ENCODE assay signal across 8 cellular contexts in genomic region chrX:154367474-154368308, GRCh38. TPM values are rescaled to one million over a fixed set of nuclear protein-coding genes. Genes with fewer than 3 reads are reported as not detected.
DNase-seq lines count a peak whose midpoint lies in the region; ATAC-seq, FAIRE-seq and TF ChIP-seq lines count a peak whose summit lies in the region.

No MANE protein-coding gene starts in this region.

- H2AFZ ChIP-seq in smooth muscle cell (ENCODE audit: low read depth), result no peak overlapping the region

- peak overlapping the region; percentile 95 for H3K4me3 Mint-ChIP-seq in activated T-helper 1 cell treated with anti-CD3 and anti-CD28 coated beads, Interleukin-12 subunit alpha, Interleukin-12 subunit beta, Interleukin-2, Interleukin-4 antibody, amounts not matched to agents 30 ng/mL and 10 ng/mL and 1 ng/mL, durations not matched to agents 14 hours and 24 hours and 36 hours

- no peak for DNase-seq in activated T-helper 1 cell treated with anti-CD3 and anti-CD28 coated beads, Interleukin-12 subunit alpha, Interleukin-12 subunit beta, Interleukin-2, Interleukin-4 antibody, amounts not matched to agents 30 ng/mL and 10 ng/mL and 1 ng/mL, durations not matched to agents 14 hours and 24 hours and 36 hours (ENCODE audit: low spot score)
- no peak for DNase-seq in right cardiac atrium
- DNase-seq in smooth muscle cell (lab: John Stamatoyannopoulos, UW; ENCODE audit: unreplicated experiment), result no peak
- no peak for DNase-seq in medulla oblongata (ENCODE audit: extremely low spot score)
- DNase-seq in head of caudate nucleus, result no peak
- no peak for DNase-seq in NCI-H2196 (lab: John Stamatoyannopoulos, UW; ENCODE audit: unreplicated experiment)
- DNase-seq in frontal cortex (ENCODE audit: low spot score in 2 of 2), result no peak

- intact Hi-C loops in activated T-helper 1 cell treated with anti-CD3 and anti-CD28 coated beads, Interleukin-12 subunit alpha, Interleukin-12 subunit beta, Interleukin-2, Interleukin-4 antibody, amounts not matched to agents 30 ng/mL and 10 ng/mL and 1 ng/mL, durations not matched to agents 14 hours and 24 hours and 36 hours (cut with micrococcal nuclease), result loop anchor here (1.0 to 2.0 kb wide), 3 partner anchors 43 to 395 kb away; partner anchors contain the start of genes ATP6AP1, TAFAZZIN and TMEM187
- intact Hi-C loops in right cardiac atrium (cut with DNase I), result no loop called here
- intact Hi-C loops in head of caudate nucleus (cut with DNase I), result no loop called here

- H3F3A ChIP-seq in smooth muscle cell (ENCODE audit: low read depth), result peaks cover 6% of the 10 kb centered on the region

- ATAC-seq in right cardiac atrium, result no peak

- H3K4me1 Mint-ChIP-seq in activated T-helper 1 cell treated with anti-CD3 and anti-CD28 coated beads, Interleukin-12 subunit alpha, Interleukin-12 subunit beta, Interleukin-2, Interleukin-4 antibody, amounts not matched to agents 30 ng/mL and 10 ng/mL and 1 ng/mL, durations not matched to agents 14 hours and 24 hours and 36 hours (ENCODE audit: low read depth), result peaks cover 5% of the 10 kb centered on the region

- TF ChIP-seq CTCF in HEK293 (tag by site-specific recombination; IDR thresholded peaks at IDR 0.05) (no peak), smooth muscle cell (IDR thresholded peaks at IDR 0.05; ENCODE audit: borderline replicate concordance, insufficient read depth, poor library complexity, severe bottlenecking) (no peak)

- peaks cover 17% of the 10 kb centered on the region for H3K36me3 Mint-ChIP-seq in activated T-helper 1 cell treated with anti-CD3 and anti-CD28 coated beads, Interleukin-12 subunit alpha, Interleukin-12 subunit beta, Interleukin-2, Interleukin-4 antibody, amounts not matched to agents 30 ng/mL and 10 ng/mL and 1 ng/mL, durations not matched to agents 14 hours and 24 hours and 36 hours (ENCODE audit: low read depth)

- WGBS in right cardiac atrium, result 61% methylated on average over 31 of the region's 31 CpGs
- 91% methylated on average over 29 of the region's 31 CpGs for WGBS in smooth muscle cell (ENCODE audit: low lambda C conversion rate)

- H3K4me1 ChIP-seq in HEK293 (ENCODE audit: control insufficient read depth, insufficient read depth, low read length) (peaks cover 7% of the 10 kb centered on the region; the same call in 1 of the 2 replicates), right cardiac atrium (ENCODE audit: control insufficient read depth, insufficient read depth, low read length) (peaks cover 8% of the 10 kb centered on the region), smooth muscle cell (ENCODE audit: low read depth) (no peaks in the 10 kb centered on the region)

- H3K27me3 ChIP-seq in right cardiac atrium (ENCODE audit: control insufficient read depth, insufficient read depth), result no peaks in the 10 kb centered on the region
- no peaks in the 10 kb centered on the region for H3K27me3 ChIP-seq in smooth muscle cell (ENCODE audit: low read depth)

- CTCF ChIA-PET in HEK293 (lab: Yijun Ruan, JAX), result interaction anchor here (0.6 kb wide), 1 partner anchor 9 kb away, joined by 4 read pairs; no protein-coding TSS in a partner anchor

- H3K79me2 ChIP-seq in smooth muscle cell (ENCODE audit: low read depth), result peaks cover 68% of the 10 kb centered on the region

- H3K9ac ChIP-seq in smooth muscle cell (ENCODE audit: low read depth), result peak overlapping the region; percentile 94

- H3K9me3 ChIP-seq in HEK293 (ENCODE audit: control insufficient read depth, insufficient read depth, low read depth, low read length) (no peaks in the 10 kb centered on the region), right cardiac atrium (ENCODE audit: control insufficient read depth, low read length) (no peaks in the 10 kb centered on the region), smooth muscle cell (replicated peaks; ENCODE audit: low read depth) (no peaks in the 10 kb centered on the region)

- POLR2A ChIA-PET in HEK293 (lab: Yijun Ruan, JAX), result interaction anchor here (1.9 to 4.3 kb wide), 2 partner anchors 10 to 20 kb away, joined by 6 to 26 read pairs; no protein-coding TSS in a partner anchor

- no peaks in the 10 kb centered on the region for H3K27me3 Mint-ChIP-seq in activated T-helper 1 cell treated with anti-CD3 and anti-CD28 coated beads, Interleukin-12 subunit alpha, Interleukin-12 subunit beta, Interleukin-2, Interleukin-4 antibody, amounts not matched to agents 30 ng/mL and 10 ng/mL and 1 ng/mL, durations not matched to agents 14 hours and 24 hours and 36 hours (ENCODE audit: insufficient read depth)

- no peak for FAIRE-seq in frontal cortex (lab: Jason Lieb, UNC)

- H3K27ac Mint-ChIP-seq in activated T-helper 1 cell treated with anti-CD3 and anti-CD28 coated beads, Interleukin-12 subunit alpha, Interleukin-12 subunit beta, Interleukin-2, Interleukin-4 antibody, amounts not matched to agents 30 ng/mL and 10 ng/mL and 1 ng/mL, durations not matched to agents 14 hours and 24 hours and 36 hours, result peak overlapping the region; percentile 90

- H3K27ac ChIP-seq in HEK293 (ENCODE audit: extremely low read depth, low read depth, low read length), result 0 out of 2 replicates have a peak overlapping the region, but pooled peaks have one; percentile 16
- H3K27ac ChIP-seq in right cardiac atrium (ENCODE audit: low read length), result peak overlapping the region; percentile 99
- peak overlapping the region; percentile 99 for H3K27ac ChIP-seq in smooth muscle cell (ENCODE audit: low read depth)

- H3K4me3 ChIP-seq in HEK293 (ENCODE audit: low read depth, low read length), result no peak overlapping the region
- H3K4me3 ChIP-seq in right cardiac atrium (ENCODE audit: low read length), result no peak overlapping the region
- H3K4me3 ChIP-seq in smooth muscle cell, result no peak overlapping the region

- H3K4me2 ChIP-seq in smooth muscle cell, result peak overlapping the region; percentile 80

- H4K20me1 ChIP-seq in smooth muscle cell (ENCODE audit: low read depth), result peaks cover 76% of the 10 kb centered on the region

- no peaks in the 10 kb centered on the region for H3K9me3 Mint-ChIP-seq in activated T-helper 1 cell treated with anti-CD3 and anti-CD28 coated beads, Interleukin-12 subunit alpha, Interleukin-12 subunit beta, Interleukin-2, Interleukin-4 antibody, amounts not matched to agents 30 ng/mL and 10 ng/mL and 1 ng/mL, durations not matched to agents 14 hours and 24 hours and 36 hours

- H3K36me3 ChIP-seq in HEK293 (ENCODE audit: control insufficient read depth in 2 of 2, insufficient read depth in 1 of 2, low read length in 2 of 2) (peaks cover 10 to 69% of the 10 kb centered on the region in 2 experiments; a peak in 2 of 3 replicates), smooth muscle cell (ENCODE audit: low read depth) (no peaks in the 10 kb centered on the region)

TF ChIP-seq in HEK293, 187 proteins besides CTCF, POLR2A, EP300 and RAD21 (continues in another document):
- TF ChIP-seq ZNF266 (tag by site-specific recombination; IDR thresholded peaks at IDR 0.05; ENCODE audit: low read depth), result no peak
- TF ChIP-seq KLF17 (tag by site-specific recombination; IDR thresholded peaks at IDR 0.05), result no peak
- no peak for TF ChIP-seq YY2 (tag by site-specific recombination; IDR thresholded peaks at IDR 0.05)

RNA-seq across cellular contexts. Expression of gene FLNA, which starts 6.7 kb away (rescaled TPM):
- 854 and 873 TPM in 2 replicates for total RNA-seq in activated T-helper 1 cell treated with anti-CD3 and anti-CD28 coated beads, Interleukin-12 subunit alpha, Interleukin-12 subunit beta, Interleukin-2, Interleukin-4 antibody, amounts not matched to agents 30 ng/mL and 10 ng/mL and 1 ng/mL, durations not matched to agents 14 hours and 24 hours and 36 hours
- total RNA-seq in right cardiac atrium (100 to 1,000 TPM; 262 to 363 (median 298) TPM), smooth muscle cell (807 and 860 TPM in 2 replicates), frontal cortex (66.9 TPM)
- polyA plus RNA-seq in right cardiac atrium (271 TPM), smooth muscle cell (1,632 and 1,832 TPM in 2 replicates)

RNA-seq across cellular contexts. Expression of gene EMD, which starts 11.4 kb away (rescaled TPM):
- 83.3 and 85.5 TPM in 2 replicates for total RNA-seq in activated T-helper 1 cell treated with anti-CD3 and anti-CD28 coated beads, Interleukin-12 subunit alpha, Interleukin-12 subunit beta, Interleukin-2, Interleukin-4 antibody, amounts not matched to agents 30 ng/mL and 10 ng/mL and 1 ng/mL, durations not matched to agents 14 hours and 24 hours and 36 hours
- 10 to 100 TPM; 58.5 to 72.9 (median 60.0) TPM for total RNA-seq in right cardiac atrium
- polyA plus RNA-seq in right cardiac atrium, result 86.1 TPM
- 46.1 and 61.4 TPM in 2 replicates for total RNA-seq in smooth muscle cell
- polyA plus RNA-seq in smooth muscle cell, result 63.9 and 67.4 TPM in 2 replicates
- total RNA-seq in frontal cortex, result 13.9 TPM

RNA-seq across cellular contexts. Expression of gene RPL10, which starts 30.5 kb away (rescaled TPM):
- 2,208 and 2,261 TPM in 2 replicates for total RNA-seq in activated T-helper 1 cell treated with anti-CD3 and anti-CD28 coated beads, Interleukin-12 subunit alpha, Interleukin-12 subunit beta, Interleukin-2, Interleukin-4 antibody, amounts not matched to agents 30 ng/mL and 10 ng/mL and 1 ng/mL, durations not matched to agents 14 hours and 24 hours and 36 hours
- 1,000 to 10,000 TPM; 2,034 to 2,544 (median 2,211) TPM for total RNA-seq in right cardiac atrium
- polyA plus RNA-seq in right cardiac atrium, result 2,857 TPM
- total RNA-seq in smooth muscle cell, result 2,811 and 3,107 TPM in 2 replicates
- polyA plus RNA-seq in smooth muscle cell, result 1,314 and 1,395 TPM in 2 replicates
- 2,273 TPM for total RNA-seq in frontal cortex

RNA-seq across cellular contexts. Expression of gene DNASE1L1, which starts 41.4 kb away (rescaled TPM):
- total RNA-seq in activated T-helper 1 cell treated with anti-CD3 and anti-CD28 coated beads, Interleukin-12 subunit alpha, Interleukin-12 subunit beta, Interleukin-2, Interleukin-4 antibody, amounts not matched to agents 30 ng/mL and 10 ng/mL and 1 ng/mL, durations not matched to agents 14 hours and 24 hours and 36 hours, result 12.4 and 14.5 TPM in 2 replicates
- total RNA-seq in right cardiac atrium (10 to 100 TPM; 47.3 to 52.6 (median 51.2) TPM), smooth muscle cell (33.6 and 40.4 TPM in 2 replicates), frontal cortex (4.5 TPM)
- polyA plus RNA-seq in right cardiac atrium (60.5 TPM), smooth muscle cell (23.0 and 30.0 TPM in 2 replicates)

RNA-seq across cellular contexts. Expression of gene TAFAZZIN, which starts 43.6 kb away (rescaled TPM):
- total RNA-seq in activated T-helper 1 cell treated with anti-CD3 and anti-CD28 coated beads, Interleukin-12 subunit alpha, Interleukin-12 subunit beta, Interleukin-2, Interleukin-4 antibody, amounts not matched to agents 30 ng/mL and 10 ng/mL and 1 ng/mL, durations not matched to agents 14 hours and 24 hours and 36 hours, result 65.2 and 69.2 TPM in 2 replicates
- total RNA-seq in right cardiac atrium (10 to 100 TPM; 38.0 to 45.0 (median 39.0) TPM), smooth muscle cell (28.3 and 203 TPM in 2 replicates), frontal cortex (11.0 TPM)
- polyA plus RNA-seq in right cardiac atrium (43.9 TPM), smooth muscle cell (30.2 and 32.4 TPM in 2 replicates)

Comparison
In these comparisons a context has a peak if more than half of its experiments do, and no peak if none do; other contexts are left out.
1. H3K27ac ChIP-seq: peak in every context shown above with its lines; median percentile 99 in right cardiac atrium; 99 in smooth muscle cell; 16 in HEK293.